ENCODE assay signal across 11 cellular contexts in the genomic region with DNA sequence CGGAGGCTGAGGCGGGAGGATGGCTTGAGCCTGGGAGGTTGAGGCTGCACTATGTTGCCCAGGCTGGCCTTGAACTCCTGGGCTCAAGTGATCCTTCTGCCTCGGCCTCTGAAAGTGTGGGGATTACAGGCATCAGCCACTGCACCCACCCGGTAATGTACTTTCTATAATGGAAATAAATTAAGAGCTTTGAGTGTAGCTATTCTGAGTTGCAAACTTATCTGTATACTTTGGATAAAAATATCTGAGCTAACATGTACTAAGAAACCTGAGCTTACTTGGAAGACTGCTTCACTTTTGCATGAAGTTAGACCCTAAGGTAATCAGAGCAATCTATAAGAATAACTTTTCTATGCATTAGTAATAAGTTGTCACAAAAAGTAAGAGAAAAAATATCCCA.
"Had no signal": no experiment of that assay in that cellular context is flagged by ENCODE, and none has a peak within 500 bp of the region (broad histone marks: within the 10 kb centered on the region; RNA-seq: fewer than 3 reads in every experiment).

No MANE protein-coding gene starts in this region.

- DNase-seq: GM23248, GOT3, H7, H9, HCEC 1CT, HFFc6 had no signal

- H3K9ac ChIP-seq: GM23248 had no signal

- H3K4me1 ChIP-seq: HAP-1 had no signal

- ATAC-seq: GM23338, HCT116 had no signal

- H3K4me3 ChIP-seq: GM23248, GM23338, HAP-1 had no signal

- H3K9me3 ChIP-seq: HAP-1 had no signal

- FAIRE-seq: H1, H54 had no signal

- H3K4me2 ChIP-seq: GM23338 had no signal

- H3K27ac ChIP-seq: GM23248 had no signal

- H2AFZ ChIP-seq: GM23248, GM23338 had no signal
